Comparison of ENCODE assay signal across 1 cellular context in the genomic region with DNA sequence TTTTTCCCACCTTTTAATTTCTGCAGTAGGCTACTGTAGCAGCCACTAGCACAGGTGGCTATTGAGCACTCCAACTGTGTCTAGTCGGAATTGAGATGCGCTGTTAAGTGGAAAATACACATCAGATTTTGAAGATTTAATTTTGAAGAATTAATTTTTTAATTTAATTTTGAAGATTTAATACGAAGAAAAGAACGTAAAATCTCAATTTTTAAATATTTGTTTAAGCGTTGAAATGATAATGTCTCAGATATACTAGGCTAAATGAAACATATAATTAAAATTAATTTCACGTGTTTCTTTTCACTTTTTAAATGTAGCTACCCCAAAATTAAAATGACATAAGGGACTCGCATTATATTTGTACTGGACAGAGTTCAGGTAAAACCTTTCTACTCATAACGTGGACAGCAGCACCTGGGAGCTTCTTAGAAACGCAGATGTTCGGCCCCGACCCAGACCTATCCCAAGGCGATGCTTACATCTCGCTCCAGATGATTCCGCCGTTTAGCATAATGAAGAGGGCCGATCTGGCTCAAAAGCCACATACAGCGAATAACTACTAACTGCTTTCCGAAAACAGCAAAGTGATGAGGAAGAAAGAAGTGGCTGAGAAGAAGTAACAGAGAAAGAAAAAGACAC.
TF ChIP-seq lines count a peak whose summit lies in the region.

No MANE protein-coding gene starts in this region.

TF ChIP-seq in HEK293, 187 proteins besides CTCF, POLR2A, EP300 and RAD21 (continued from another document):
- TF ChIP-seq, protein P1, sequence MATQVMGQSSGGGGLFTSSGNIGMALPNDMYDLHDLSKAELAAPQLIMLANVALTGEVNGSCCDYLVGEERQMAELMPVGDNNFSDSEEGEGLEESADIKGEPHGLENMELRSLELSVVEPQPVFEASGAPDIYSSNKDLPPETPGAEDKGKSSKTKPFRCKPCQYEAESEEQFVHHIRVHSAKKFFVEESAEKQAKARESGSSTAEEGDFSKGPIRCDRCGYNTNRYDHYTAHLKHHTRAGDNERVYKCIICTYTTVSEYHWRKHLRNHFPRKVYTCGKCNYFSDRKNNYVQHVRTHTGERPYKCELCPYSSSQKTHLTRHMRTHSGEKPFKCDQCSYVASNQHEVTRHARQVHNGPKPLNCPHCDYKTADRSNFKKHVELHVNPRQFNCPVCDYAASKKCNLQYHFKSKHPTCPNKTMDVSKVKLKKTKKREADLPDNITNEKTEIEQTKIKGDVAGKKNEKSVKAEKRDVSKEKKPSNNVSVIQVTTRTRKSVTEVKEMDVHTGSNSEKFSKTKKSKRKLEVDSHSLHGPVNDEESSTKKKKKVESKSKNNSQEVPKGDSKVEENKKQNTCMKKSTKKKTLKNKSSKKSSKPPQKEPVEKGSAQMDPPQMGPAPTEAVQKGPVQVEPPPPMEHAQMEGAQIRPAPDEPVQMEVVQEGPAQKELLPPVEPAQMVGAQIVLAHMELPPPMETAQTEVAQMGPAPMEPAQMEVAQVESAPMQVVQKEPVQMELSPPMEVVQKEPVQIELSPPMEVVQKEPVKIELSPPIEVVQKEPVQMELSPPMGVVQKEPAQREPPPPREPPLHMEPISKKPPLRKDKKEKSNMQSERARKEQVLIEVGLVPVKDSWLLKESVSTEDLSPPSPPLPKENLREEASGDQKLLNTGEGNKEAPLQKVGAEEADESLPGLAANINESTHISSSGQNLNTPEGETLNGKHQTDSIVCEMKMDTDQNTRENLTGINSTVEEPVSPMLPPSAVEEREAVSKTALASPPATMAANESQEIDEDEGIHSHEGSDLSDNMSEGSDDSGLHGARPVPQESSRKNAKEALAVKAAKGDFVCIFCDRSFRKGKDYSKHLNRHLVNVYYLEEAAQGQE (tag by site-specific recombination; IDR thresholded peaks at IDR 0.05) = peak; percentile 71
